Comparison of ENCODE assay signal across 1 cellular context in genomic region chr12:116319316-116319715, GRCh38.
TF ChIP-seq lines count a peak whose summit lies in the region.

No MANE protein-coding gene starts in this region.

TF ChIP-seq in IMR-90, 13 proteins besides CTCF, POLR2A, EP300 and RAD21 (continued from another document):
- TF ChIP-seq FOS (IDR thresholded peaks at IDR 0.05; ENCODE audit: low read depth, low read length) (no peak), RFX5 (IDR thresholded peaks at IDR 0.05; ENCODE audit: low read depth, low read length) (no peak), CHD1 (IDR thresholded peaks at IDR 0.05; ENCODE audit: low read depth, low read length) (no peak), MXI1 (IDR thresholded peaks at IDR 0.05; ENCODE audit: borderline replicate concordance, low read depth, low read length) (no peak), BHLHE40 (IDR thresholded peaks at IDR 0.05; ENCODE audit: low read depth, low read length) (no peak)
